Comparison of ENCODE assay signal across 30 cellular contexts in the genomic region with DNA sequence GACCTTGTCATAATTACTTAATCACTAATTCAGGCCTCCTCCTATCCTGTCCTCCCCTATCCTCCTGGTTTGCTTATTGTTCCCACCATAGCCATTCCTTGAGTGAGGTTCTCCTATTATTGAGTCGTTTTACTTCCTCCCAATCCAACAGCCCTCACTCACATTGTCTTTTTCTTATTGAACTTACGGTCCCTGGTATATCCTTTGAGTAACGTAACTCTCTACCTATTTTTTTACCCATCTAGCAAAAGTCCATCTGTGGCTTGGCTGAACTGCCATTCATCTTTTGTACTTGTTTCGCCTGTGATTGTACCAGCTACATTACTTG. TPM values are rescaled to one million over a fixed set of nuclear protein-coding genes. Genes with fewer than 3 reads are reported as not detected.
DNase-seq lines count a peak whose midpoint lies in the region; ATAC-seq, FAIRE-seq and TF ChIP-seq lines count a peak whose summit lies in the region.
"Had no signal": no experiment of that assay in that cellular context is flagged by ENCODE, and none has a peak within 500 bp of the region (broad histone marks: within the 10 kb centered on the region; RNA-seq: fewer than 3 reads in every experiment).

No MANE protein-coding gene starts in this region.

- no peak overlapping the region for H3K56ac ChIP-seq in mesendoderm (ENCODE audit: low read length)

- H3K4me1 ChIP-seq in HEK293 (ENCODE audit: control insufficient read depth, insufficient read depth, low read length) (no peaks in the 10 kb centered on the region), K562 (replicated peaks in 1 of 2; ENCODE audit: control insufficient read depth in 2 of 2, insufficient read depth in 2 of 2, low read length in 2 of 2) (no peaks in the 10 kb centered on the region), neural progenitor cell (no peaks in the 10 kb centered on the region), mesendoderm (ENCODE audit: control insufficient read depth, low read depth, low read length) (no peaks in the 10 kb centered on the region)
- H3K4me1 ChIP-seq: lower lobe of right lung, Peyer's patch, tibial artery had no signal

- H2BK15ac ChIP-seq in mesendoderm (replicated peaks; ENCODE audit: low read depth): no peak overlapping the region

- no peak overlapping the region for H2AFZ ChIP-seq in K562 (ENCODE audit: low read depth, low read length)
- H2AFZ ChIP-seq in neural progenitor cell (replicated peaks): no peak overlapping the region
- H2AFZ ChIP-seq: hepatocyte had no signal

- H3K9me1 ChIP-seq in K562 (ENCODE audit: control insufficient read depth, insufficient read depth, low read length): no peaks in the 10 kb centered on the region

- peak overlapping the region; percentile 20 to 25 for H3K27ac Mint-ChIP-seq in activated naive CD4-positive, alpha-beta T cell treated with anti-CD3 and anti-CD28 coated beads, Interleukin-2, amount 50 U/mL, for 72 hours
- H3K27ac Mint-ChIP-seq in neural progenitor cell: peak overlapping the region; percentile 64
- H3K27ac Mint-ChIP-seq: T-helper 2 cell treated with Interferon-gamma antibody and Interleukin-4, amounts not matched to agents 5 μg/mL and 100 μg/mL, for 36 hours had no signal

- H4K5ac ChIP-seq in mesendoderm (ENCODE audit: low read length): no peak overlapping the region

- in situ Hi-C loops in K562 (cut with MboI): no loop called here

- H3K4ac ChIP-seq in mesendoderm (ENCODE audit: low read depth, low read length): no peak overlapping the region

- H3K79me2 ChIP-seq in K562 (ENCODE audit: control insufficient read depth, insufficient read depth, low read length) (no peaks in the 10 kb centered on the region), neural progenitor cell (ENCODE audit: low read depth) (peaks cover 16% of the 10 kb centered on the region), mesendoderm (ENCODE audit: control insufficient read depth, insufficient read depth, low read length) (no peaks in the 10 kb centered on the region)
- H3K79me2 ChIP-seq: hepatocyte had no signal

- H3K18ac ChIP-seq in mesendoderm (ENCODE audit: low read length): no peak overlapping the region

- H3K27me3 Mint-ChIP-seq in neural progenitor cell (ENCODE audit: insufficient read depth, low read depth): peaks cover 4% of the 10 kb centered on the region
- H3K27me3 Mint-ChIP-seq: activated CD4-positive, alpha-beta T cell treated with anti-CD3 and anti-CD28 coated beads for 36 hours; CD4-positive, CD25-positive, alpha-beta regulatory T cell had no signal

- H3K79me1 ChIP-seq in mesendoderm (ENCODE audit: low read length): no peaks in the 10 kb centered on the region

- H3K4me1 Mint-ChIP-seq in neural progenitor cell: no peaks in the 10 kb centered on the region

- intact Hi-C loops in K562 (cut with micrococcal nuclease): no loop called here

- no peak overlapping the region for H2BK120ac ChIP-seq in mesendoderm (ENCODE audit: low read depth, low read length)

- H3F3A ChIP-seq in neural progenitor cell (ENCODE audit: low read depth): peaks cover 70% of the 10 kb centered on the region

- CTCF ChIA-PET in HEK293 (lab: Yijun Ruan, JAX): no interaction called here
- CTCF ChIA-PET in K562 (lab: Yijun Ruan, JAX; ENCODE audit: low intra/inter-chr PET ratio): no interaction called here

- no peak for TF ChIP-seq EP300 in K562 (IDR thresholded peaks at IDR 0.05; ENCODE audit: low read length)

- no peak overlapping the region for H3K23ac ChIP-seq in mesendoderm (ENCODE audit: low read length)

- no peak overlapping the region for H3K4me3 ChIP-seq in HEK293 (ENCODE audit: low read depth, low read length)
- H3K4me3 ChIP-seq in K562: no peak overlapping the region
- H3K4me3 ChIP-seq in neural progenitor cell: no peak overlapping the region
- H3K4me3 ChIP-seq in mesendoderm (ENCODE audit: low read length): no peak overlapping the region
- H3K4me3 ChIP-seq: GM12878, hepatocyte, lower lobe of right lung, mucosa of descending colon, Peyer's patch, right atrium auricular region, tibial artery had no signal

- no peak overlapping the region for H4K8ac ChIP-seq in mesendoderm (ENCODE audit: low read depth, low read length)

- H3K9ac ChIP-seq in K562 (ENCODE audit: insufficient read depth in 1 of 2, low read depth in 2 of 2, low read length in 2 of 2): no peak overlapping the region
- no peak overlapping the region for H3K9ac ChIP-seq in neural progenitor cell
- no peak overlapping the region for H3K9ac ChIP-seq in mesendoderm (ENCODE audit: low read length)

- no peaks in the 10 kb centered on the region for H3K9me3 Mint-ChIP-seq in activated naive CD4-positive, alpha-beta T cell treated with anti-CD3 and anti-CD28 coated beads, Interleukin-2, amount 50 U/mL, for 72 hours
- no peaks in the 10 kb centered on the region for H3K9me3 Mint-ChIP-seq in neural progenitor cell
- H3K9me3 Mint-ChIP-seq: neural crest cell; T-helper 2 cell treated with Interferon-gamma antibody and Interleukin-4, amounts not matched to agents 5 μg/mL and 100 μg/mL, for 36 hours had no signal

- no peaks in the 10 kb centered on the region for H3K9me3 ChIP-seq in HEK293 (ENCODE audit: control insufficient read depth, insufficient read depth, low read depth, low read length)
- no peaks in the 10 kb centered on the region for H3K9me3 ChIP-seq in K562 (replicated peaks; ENCODE audit: control insufficient read depth, insufficient read depth, low read depth, low read length)
- no peaks in the 10 kb centered on the region for H3K9me3 ChIP-seq in neural progenitor cell (ENCODE audit: low read depth)
- H3K9me3 ChIP-seq: lower lobe of right lung, mucosa of descending colon, Peyer's patch, right atrium auricular region, tibial artery had no signal

- BruUV-seq in K562 (replicated peaks; lab: Mats Ljungman, UMichigan): no TSS peak

- no peak overlapping the region for H2BK5ac ChIP-seq in mesendoderm (ENCODE audit: low read length)

- no peak for TF ChIP-seq CTCF in HEK293 (tag by site-specific recombination; IDR thresholded peaks at IDR 0.05)
- TF ChIP-seq CTCF in K562 (IDR thresholded peaks at IDR 0.05 in 2 of 3, conservative IDR thresholded peaks at IDR 0.05 in 1 of 3; ENCODE audit: insufficient read depth in 2 of 3, low read depth in 1 of 3, low read length in 3 of 3): no peak
- TF ChIP-seq CTCF in neural progenitor cell (IDR thresholded peaks at IDR 0.05): no peak

- no peak for DNase-seq in activated naive CD4-positive, alpha-beta T cell treated with anti-CD3 and anti-CD28 coated beads, Interleukin-2, amount 50 U/mL, for 72 hours (ENCODE audit: low spot score in 2 of 2)
- DNase-seq in activated naive CD4-positive, alpha-beta T cell treated with anti-CD3 and anti-CD28 coated beads, Interleukin-2, amount 50 U/mL, for 16 hours: no peak
- no peak for DNase-seq in K562 (ENCODE audit: extremely low read depth in 1 of 4, low spot score in 3 of 4)
- no peak for DNase-seq in neural progenitor cell (ENCODE audit: low spot score)
- DNase-seq in dermis blood vessel endothelial cell: no peak
- DNase-seq in mesendoderm: no peak
- DNase-seq in NOMO-1 (lab: John Stamatoyannopoulos, UW; ENCODE audit: unreplicated experiment in 2 of 2): no peak
- DNase-seq: activated CD4-positive, alpha-beta T cell treated with anti-CD3 and anti-CD28 coated beads for 36 hours; activated CD8-positive, alpha-beta memory T cell treated with anti-CD3 and anti-CD28 coated beads for 24 hours; activated gamma-delta T cell; AML-193; amygdala; CD4-positive, CD25-positive, alpha-beta regulatory T cell; lower lobe of right lung; mucosa of descending colon; MV-4-11; NCI-H1436 treated with DMSO at 0.1 percent for 48 hours; NCI-H2107; NCI-H345; Peyer's patch; SHP77; stimulated activated CD4-positive, alpha-beta T cell treated with anti-CD3 and anti-CD28 coated beads, Interleukin-1b, Interleukin-23, amount 100 ng/mL, for 48 hours; tibial artery had no signal

- H3K27me3 ChIP-seq in K562 (ENCODE audit: control insufficient read depth in 2 of 2, insufficient read depth in 2 of 2, low read length in 2 of 2) (no peaks in the 10 kb centered on the region), neural progenitor cell (no peaks in the 10 kb centered on the region), mesendoderm (ENCODE audit: insufficient read depth, low read length, poor library complexity) (no peaks in the 10 kb centered on the region)
- H3K27me3 ChIP-seq: hepatocyte, Peyer's patch, right atrium auricular region, tibial artery had no signal

- H4K20me1 ChIP-seq in K562 (replicated peaks; ENCODE audit: control insufficient read depth, insufficient read depth, low read length): 0 out of 2 replicates have a peak, but pooled peaks cover 3% of the 10 kb centered on the region
- peaks cover 14% of the 10 kb centered on the region for H4K20me1 ChIP-seq in neural progenitor cell (ENCODE audit: low read depth)

- H3K36me3 ChIP-seq in HEK293 (ENCODE audit: control insufficient read depth in 2 of 2, insufficient read depth in 1 of 2, low read length in 2 of 2) (peaks cover 37 to 46% of the 10 kb centered on the region in 2 experiments), K562 (ENCODE audit: control insufficient read depth, insufficient read depth, low read length) (peaks cover 82% of the 10 kb centered on the region), neural progenitor cell (peaks cover 32% of the 10 kb centered on the region), mesendoderm (ENCODE audit: control insufficient read depth, insufficient read depth, low read length) (peaks cover 1% of the 10 kb centered on the region)

- H2AK5ac ChIP-seq in mesendoderm (ENCODE audit: low read length): no peak overlapping the region

- H3K27ac ChIP-seq in HEK293 (ENCODE audit: extremely low read depth, low read depth, low read length): no peak overlapping the region
- H3K27ac ChIP-seq in K562 (ENCODE audit: extremely low read depth, low read depth, low read length): no peak overlapping the region
- H3K27ac ChIP-seq in neural progenitor cell: peak overlapping the region; percentile 50
- H3K27ac ChIP-seq in mesendoderm (ENCODE audit: low read depth, low read length): no peak overlapping the region
- H3K27ac ChIP-seq: epithelial cell of prostate, hepatocyte, lower lobe of right lung, Peyer's patch, right atrium auricular region, tibial artery had no signal

- H3K36me3 Mint-ChIP-seq in activated naive CD4-positive, alpha-beta T cell treated with anti-CD3 and anti-CD28 coated beads, Interleukin-2, amount 50 U/mL, for 72 hours: no peaks in the 10 kb centered on the region
- peaks cover 32% of the 10 kb centered on the region for H3K36me3 Mint-ChIP-seq in neural progenitor cell

- no peak for ATAC-seq in activated naive CD4-positive, alpha-beta T cell treated with anti-CD3 and anti-CD28 coated beads, Interleukin-2, amount 50 U/mL, for 72 hours
- ATAC-seq in K562: no peak
- ATAC-seq: activated CD4-positive, alpha-beta T cell treated with anti-CD3 and anti-CD28 coated beads for 36 hours; GM12878; lower lobe of right lung; mucosa of descending colon had no signal

- H3K4me2 ChIP-seq in K562 (ENCODE audit: insufficient read depth, low read length) (no peak overlapping the region), neural progenitor cell (no peak overlapping the region), mesendoderm (ENCODE audit: low read length) (no peak overlapping the region)
- H3K4me2 ChIP-seq: hepatocyte had no signal

- WGBS in K562 (ENCODE audit: insufficient coverage, low coverage, missing lambda C conversion rate): 80% methylated on average over 4 of the region's 4 CpGs
- WGBS in mesendoderm (ENCODE audit: extremely low coverage, insufficient coverage, low lambda C conversion rate): no CpG with 5 or more reads among the region's 4 CpGs

- no peak for FAIRE-seq in K562 (lab: Jason Lieb, UNC)
- FAIRE-seq: GM12878 had no signal

- POLR2A ChIA-PET in HEK293 (lab: Yijun Ruan, JAX) (interaction anchor here (0.9 to 1.1 kb wide), 2 partner anchors 10 to 67 kb away, joined by 3 read pairs; no protein-coding TSS in a partner anchor), K562 (lab: Yijun Ruan, JAX) (no interaction called here)

- no peak overlapping the region for H3K4me3 Mint-ChIP-seq in neural progenitor cell
- H3K4me3 Mint-ChIP-seq: activated CD4-positive, alpha-beta T cell treated with anti-CD3 and anti-CD28 coated beads for 36 hours; CD4-positive, CD25-positive, alpha-beta regulatory T cell; neural crest cell; T-helper 2 cell treated with Interferon-gamma antibody and Interleukin-4, amounts not matched to agents 5 μg/mL and 100 μg/mL, for 36 hours had no signal

- peak; percentile 52 for TF ChIP-seq POLR2A in K562 (conservative IDR thresholded peaks at IDR 0.05)

- TF ChIP-seq RAD21 in K562 (CRISPR knock-in tag; conservative IDR thresholded peaks at IDR 0.05 in 1 of 2, IDR thresholded peaks at IDR 0.05 in 1 of 2): no peak

RNA-seq across cellular contexts. Expression of gene DEK, which starts 43.1 kb away (rescaled TPM):
- 100 to 1,000 TPM; 185 to 239 TPM for total RNA-seq in activated naive CD4-positive, alpha-beta T cell treated with anti-CD3 and anti-CD28 coated beads, Interleukin-2, amount 50 U/mL, for 72 hours
- 21.2 and 110 TPM in 2 replicates for total RNA-seq in K562 (2011; cell fraction: chromatin; rRNA removed; ENCODE audit: low replicate concordance)
- total RNA-seq in K562 (2011; cell fraction: nucleolus; rRNA removed): 20.5 and 22.8 TPM in 2 replicates
- 31.5 and 48.7 TPM in 2 replicates for total RNA-seq in K562 (2011; cell fraction: nucleoplasm; rRNA removed)
- total RNA-seq in K562 (2014; rRNA removed): 284 and 338 TPM in 2 replicates
- total RNA-seq in K562 (2014; rRNA removed; fragmentation: Illumina TruSeq; extraction: Trizol): 239 and 276 TPM in 2 replicates
- total RNA-seq in K562 (2015; rRNA removed; fragmentation: Illumina TruSeq; extraction: Trizol): 293 and 306 TPM in 2 replicates
- total RNA-seq in K562 (2021): 171 and 181 TPM in 2 replicates
- 104 and 155 TPM in 2 replicates for polyA plus RNA-seq in K562 (2011; rRNA removed)
- 17.2 and 34.6 TPM in 2 replicates for polyA plus RNA-seq in K562 (2011; cell fraction: cytosol; rRNA removed)
- 25.4 and 30.2 TPM in 2 replicates for polyA plus RNA-seq in K562 (2011; cell fraction: nucleus; rRNA removed)
- polyA plus RNA-seq in K562 (2012): 131 and 141 TPM in 2 replicates
- 205 and 279 TPM in 2 replicates for polyA plus RNA-seq in K562 (2014; fragmentation: Illumina TruSeq; extraction: Trizol)
- polyA plus RNA-seq in K562 (2014; fragmentation: Nextera tagmentation; extraction: Ambion mirVana): 10 to 100 TPM; 82.3 to 87.3 TPM
- 160 and 184 TPM in 2 replicates for polyA plus RNA-seq in K562 (2014; rRNA removed)
- 72.9 and 76.0 TPM in 2 replicates for polyA minus RNA-seq in K562 (2011; rRNA and poly(A)+ RNA removed)
- 70.9 and 74.1 TPM in 2 replicates for polyA minus RNA-seq in K562 (2011; cell fraction: cytosol; rRNA and poly(A)+ RNA removed)
- 34.7 and 48.3 TPM in 2 replicates for polyA minus RNA-seq in K562 (2011; cell fraction: nucleus; rRNA and poly(A)+ RNA removed)
- 334 and 501 TPM in 2 replicates for total RNA-seq in neural progenitor cell (ENCODE audit: low replicate concordance)
- 122 and 136 TPM in 2 replicates for total RNA-seq in dermis blood vessel endothelial cell
- polyA plus RNA-seq in mesendoderm (2013, experiment 1 of 2): 262 TPM
- 269 TPM for polyA plus RNA-seq in mesendoderm (2013, experiment 2 of 2)
